ENCODE assay signal across 9 cellular contexts in the genomic region with DNA sequence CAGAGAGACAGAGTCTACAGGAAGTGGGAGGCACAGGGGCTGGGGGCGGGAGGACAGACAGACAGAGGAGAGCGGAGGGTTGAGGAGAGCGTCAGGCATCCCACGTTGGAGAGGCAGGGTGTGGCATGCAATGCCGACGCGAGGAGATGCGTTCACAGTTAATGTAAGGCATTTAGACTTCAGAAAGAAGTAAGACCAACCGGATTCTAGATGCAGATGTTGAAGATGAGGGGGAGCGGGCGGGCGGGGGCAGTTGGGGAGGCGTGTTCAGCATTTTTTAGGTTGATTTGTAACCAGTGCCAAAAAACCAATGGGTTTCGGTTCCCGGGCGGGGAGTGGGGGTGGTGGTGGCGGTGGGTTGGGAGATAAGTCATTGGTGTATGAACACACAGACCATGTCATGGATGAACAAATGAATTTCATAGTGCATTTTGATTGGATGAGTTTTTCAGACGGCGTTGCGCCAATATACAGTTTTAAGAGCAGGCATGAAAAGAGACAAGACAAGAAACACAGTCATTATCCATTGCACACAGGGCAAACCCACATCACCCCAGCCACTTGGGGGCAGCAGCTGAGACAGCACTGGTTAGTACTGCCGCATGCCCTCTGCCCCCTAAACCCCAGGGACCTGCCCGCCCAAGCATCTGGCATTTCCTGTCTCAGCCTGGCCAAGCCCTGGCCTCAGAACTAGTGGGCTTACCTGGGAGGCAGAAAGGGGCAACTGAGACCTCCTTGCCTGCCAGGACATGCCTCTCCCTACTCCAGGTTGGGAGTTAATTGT.
DNase-seq lines count a peak whose midpoint lies in the region; ATAC-seq and TF ChIP-seq lines count a peak whose summit lies in the region.
"Had no signal": no experiment of that assay in that cellular context is flagged by ENCODE, and none has a peak within 500 bp of the region (broad histone marks: within the 10 kb centered on the region; RNA-seq: fewer than 3 reads in every experiment).

No MANE protein-coding gene starts in this region.

- H3K4me3 ChIP-seq in hepatocyte: no peak overlapping the region

- ATAC-seq in activated naive CD8-positive, alpha-beta T cell treated with anti-CD3 and anti-CD28 coated beads, Interleukin-2, amount 50 U/mL, for 24 hours: peak; percentile 74
- ATAC-seq in HG03442 (IDR thresholded peaks at IDR 0.05; ENCODE audit: unreplicated experiment): no peak

- H3K36me3 ChIP-seq in hepatocyte (replicated peaks; ENCODE audit: insufficient read depth, low read depth): no peaks in the 10 kb centered on the region

- H2AFZ ChIP-seq in hepatocyte: no peak overlapping the region

- 80% methylated on average over 22 of the region's 22 CpGs for WGBS in hepatocyte (ENCODE audit: low lambda C conversion rate, missing lambda C conversion rate)

- H3K27me3 ChIP-seq in hepatocyte: no peaks in the 10 kb centered on the region

- H3K4me1 ChIP-seq in hepatocyte (ENCODE audit: insufficient read depth): no peaks in the 10 kb centered on the region

- TF ChIP-seq CTCF in hepatocyte (IDR thresholded peaks at IDR 0.05; ENCODE audit: poor library complexity): no peak

- peaks cover 22% of the 10 kb centered on the region for H3K4me1 Mint-ChIP-seq in activated naive CD8-positive, alpha-beta T cell treated with anti-CD3 and anti-CD28 coated beads, Interleukin-2, amount 50 U/mL, for 24 hours

- peak overlapping the region; percentile 56 for H3K27ac Mint-ChIP-seq in activated naive CD8-positive, alpha-beta T cell treated with anti-CD3 and anti-CD28 coated beads, Interleukin-2, amount 50 U/mL, for 24 hours

- no peak overlapping the region for H3K4me2 ChIP-seq in hepatocyte

- no peaks in the 10 kb centered on the region for H3K9me2 ChIP-seq in hepatocyte (replicated peaks; ENCODE audit: insufficient read depth)

- no peaks in the 10 kb centered on the region for H3K36me3 Mint-ChIP-seq in activated naive CD8-positive, alpha-beta T cell treated with anti-CD3 and anti-CD28 coated beads, Interleukin-2, amount 50 U/mL, for 24 hours (ENCODE audit: low read depth)

- peak; percentile 37 for DNase-seq in activated CD4-positive, alpha-beta T cell treated with anti-CD3 and anti-CD28 coated beads for 48 hours
- DNase-seq in activated CD4-positive, alpha-beta T cell treated with anti-CD3 and anti-CD28 coated beads for 1 hour: no peak
- DNase-seq in NCI-H69 (lab: John Stamatoyannopoulos, UW): peak; percentile 78
- peak; percentile 44 for DNase-seq in activated naive CD8-positive, alpha-beta T cell treated with anti-CD3 and anti-CD28 coated beads, Interleukin-2, amount 50 U/mL, for 24 hours
- peak; percentile 22 to 50 for DNase-seq in stimulated activated CD8-positive, alpha-beta memory T cell treated with anti-CD3 and anti-CD28 coated beads, Interleukin-15, amount 100 ng/mL, for 48 hours (ENCODE audit: low read depth in 2 of 2)
- DNase-seq in NK-92 (lab: John Stamatoyannopoulos, UW; ENCODE audit: unreplicated experiment): no peak
- DNase-seq in hepatocyte (ENCODE audit: low spot score): no peak
- DNase-seq: Right ventricle myocardium superior had no signal

- H3K9me3 ChIP-seq in hepatocyte (ENCODE audit: low read depth): no peaks in the 10 kb centered on the region

- no peaks in the 10 kb centered on the region for H3K27me3 Mint-ChIP-seq in activated naive CD8-positive, alpha-beta T cell treated with anti-CD3 and anti-CD28 coated beads, Interleukin-2, amount 50 U/mL, for 24 hours

- no peaks in the 10 kb centered on the region for H3K79me2 ChIP-seq in hepatocyte

- no peaks in the 10 kb centered on the region for H4K20me1 ChIP-seq in hepatocyte (ENCODE audit: insufficient read depth, poor library complexity, severe bottlenecking)

- no peak overlapping the region for H3K27ac ChIP-seq in hepatocyte

- H3K4me3 Mint-ChIP-seq in activated naive CD8-positive, alpha-beta T cell treated with anti-CD3 and anti-CD28 coated beads, Interleukin-2, amount 50 U/mL, for 24 hours: peak overlapping the region; percentile 61

- H3K9me3 Mint-ChIP-seq in activated naive CD8-positive, alpha-beta T cell treated with anti-CD3 and anti-CD28 coated beads, Interleukin-2, amount 50 U/mL, for 24 hours: no peaks in the 10 kb centered on the region

Comparison
In these comparisons a context has a peak if more than half of its experiments do, and no peak if none do; other contexts are left out.
1. DNase-seq: peak in activated CD4-positive, alpha-beta T cell treated with anti-CD3 and anti-CD28 coated beads for 48 hours (single experiment), NCI-H69 (single experiment), activated naive CD8-positive, alpha-beta T cell treated with anti-CD3 and anti-CD28 coated beads, Interleukin-2, amount 50 U/mL, for 24 hours (single experiment) and stimulated activated CD8-positive, alpha-beta memory T cell treated with anti-CD3 and anti-CD28 coated beads, Interleukin-15, amount 100 ng/mL, for 48 hours (2 of 2); none in activated CD4-positive, alpha-beta T cell treated with anti-CD3 and anti-CD28 coated beads for 1 hour (single experiment), NK-92 (single experiment) and hepatocyte (single experiment).